8 cellular contexts compared by ENCODE assay signal in the genomic region with DNA sequence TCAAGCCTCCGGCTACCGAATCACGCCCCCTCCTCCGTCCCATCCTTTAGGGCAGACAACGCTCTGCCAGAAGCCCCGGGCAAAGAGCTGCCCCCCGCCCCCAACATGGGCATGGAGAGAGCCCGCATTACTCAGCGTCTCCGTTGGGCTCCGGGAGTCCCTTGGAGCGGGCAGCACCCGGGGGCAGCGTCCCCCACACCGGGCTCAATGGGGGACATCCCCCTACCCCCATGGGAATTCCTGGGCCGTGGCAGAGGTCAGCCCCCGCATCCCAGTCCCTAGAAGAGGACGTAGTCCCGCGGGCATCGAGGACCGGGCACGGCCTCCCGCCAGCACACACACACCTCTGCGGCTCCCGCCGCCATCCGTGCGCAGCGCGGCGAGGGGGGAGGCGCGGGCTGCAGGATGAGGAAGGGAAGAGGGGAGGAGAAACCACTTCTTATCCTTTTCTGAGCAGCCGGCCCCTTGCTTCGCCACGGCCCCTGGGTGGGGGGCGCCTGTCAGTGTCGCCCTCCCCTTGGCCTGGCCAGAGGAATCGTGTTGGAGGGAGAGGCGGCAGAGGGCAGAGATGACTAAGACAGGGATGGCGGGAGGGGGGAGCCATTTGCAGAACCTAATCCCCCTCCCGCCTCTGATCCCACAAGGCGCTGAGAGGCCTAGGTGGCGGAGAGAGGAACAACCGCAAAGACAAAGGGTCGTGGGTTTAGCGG. TPM values are rescaled to one million over a fixed set of nuclear protein-coding genes. Genes with fewer than 3 reads are reported as not detected.
DNase-seq lines count a peak whose midpoint lies in the region; ATAC-seq lines count a peak whose summit lies in the region.

No MANE protein-coding gene starts in this region.

- ATAC-seq in HG03108 (IDR thresholded peaks at IDR 0.05; ENCODE audit: unreplicated experiment), result no peak

- no peaks in the 10 kb centered on the region for H3K27me3 ChIP-seq in iPS DF 6.9 (ENCODE audit: control insufficient read depth, insufficient read depth, low read length)
- peaks cover 12 to 19% (median 17%) of the 10 kb centered on the region in 3 donors for H3K27me3 ChIP-seq in skeletal muscle tissue (ENCODE audit: control insufficient read depth in 3 of 3, insufficient read depth in 3 of 3, low read length in 3 of 3)

- WGBS in iPS DF 6.9 (ENCODE audit: insufficient coverage, insufficient read length), result no CpG with 5 or more reads among the region's 48 CpGs

- H3K9me3 ChIP-seq in iPS DF 6.9 (ENCODE audit: control insufficient read depth, insufficient read depth, low read length), result no peaks in the 10 kb centered on the region
- H3K9me3 ChIP-seq in skeletal muscle tissue (ENCODE audit: control insufficient read depth in 3 of 3, low read length in 3 of 3), result no peaks in the 10 kb centered on the region

- H3K4me3 ChIP-seq in iPS DF 6.9 (ENCODE audit: low read length) (peak overlapping the region; percentile 57; the same call in 1 of the 2 replicates), skeletal muscle tissue (ENCODE audit: low read length in 3 of 3) (peak overlapping the region; percentile 52 to 71 (median 58))

- H3K27ac ChIP-seq in iPS DF 6.9 (ENCODE audit: low read length), result no peak overlapping the region
- no peak overlapping the region for H3K27ac ChIP-seq in skeletal muscle tissue (ENCODE audit: low read depth, low read length)

- H3K4me1 ChIP-seq in iPS DF 6.9 (ENCODE audit: control insufficient read depth, insufficient read depth, low read length) (peaks cover 2% of the 10 kb centered on the region), skeletal muscle tissue (ENCODE audit: control insufficient read depth in 3 of 3, insufficient read depth in 3 of 3, low read length in 3 of 3) (peaks cover 0 to 9% (median 8%) of the 10 kb centered on the region in 3 donors)

- H3K36me3 ChIP-seq in iPS DF 6.9 (ENCODE audit: control insufficient read depth, insufficient read depth, low read length), result no peaks in the 10 kb centered on the region
- H3K36me3 ChIP-seq in skeletal muscle tissue (ENCODE audit: control insufficient read depth in 3 of 3, insufficient read depth in 3 of 3, low read length in 3 of 3), result no peaks in the 10 kb centered on the region

- DNase-seq in 8988T (peak; percentile 69), ELF-1 (ENCODE audit: low read depth, low spot score) (peak; percentile 79), NCI-H2227 treated with DMSO at 0.1 percent for 48 hours (lab: John Stamatoyannopoulos, UW) (peak; percentile 27), amniotic epithelial cell (ENCODE audit: low read depth) (peak; percentile 30), iPS DF 6.9 (ENCODE audit: low read depth, low spot score) (no peak), NCI-H1048 (lab: John Stamatoyannopoulos, UW) (no peak)

- peak overlapping the region in 2 of 3 donors; percentile 10 to 50 for H3K9ac ChIP-seq in skeletal muscle tissue (ENCODE audit: low read depth in 1 of 3, low read length in 3 of 3)

RNA-seq across cellular contexts. Expression of a gene that starts 0.8 kb away (rescaled TPM):
- total RNA-seq in skeletal muscle tissue, result 20.4 TPM

RNA-seq across cellular contexts. Expression of a gene that starts 12.6 kb away (rescaled TPM):
- 12.0 TPM for total RNA-seq in skeletal muscle tissue

RNA-seq across cellular contexts. Expression of a gene that starts 43.9 kb away (rescaled TPM):
- total RNA-seq in skeletal muscle tissue, result 7.8 TPM

RNA-seq across cellular contexts. Expression of a gene that starts 54.7 kb away (rescaled TPM):
- 2.1 TPM for total RNA-seq in skeletal muscle tissue

Comparison
In these comparisons a context has a peak if more than half of its experiments do, and no peak if none do; other contexts are left out.
1. DNase-seq: peak in 8988T (single experiment), ELF-1 (single experiment), NCI-H2227 treated with DMSO at 0.1 percent for 48 hours (single experiment) and amniotic epithelial cell (single experiment); none in iPS DF 6.9 (single experiment) and NCI-H1048 (single experiment).